Comparison of ENCODE assay signal across 8 cellular contexts in the genomic region with DNA sequence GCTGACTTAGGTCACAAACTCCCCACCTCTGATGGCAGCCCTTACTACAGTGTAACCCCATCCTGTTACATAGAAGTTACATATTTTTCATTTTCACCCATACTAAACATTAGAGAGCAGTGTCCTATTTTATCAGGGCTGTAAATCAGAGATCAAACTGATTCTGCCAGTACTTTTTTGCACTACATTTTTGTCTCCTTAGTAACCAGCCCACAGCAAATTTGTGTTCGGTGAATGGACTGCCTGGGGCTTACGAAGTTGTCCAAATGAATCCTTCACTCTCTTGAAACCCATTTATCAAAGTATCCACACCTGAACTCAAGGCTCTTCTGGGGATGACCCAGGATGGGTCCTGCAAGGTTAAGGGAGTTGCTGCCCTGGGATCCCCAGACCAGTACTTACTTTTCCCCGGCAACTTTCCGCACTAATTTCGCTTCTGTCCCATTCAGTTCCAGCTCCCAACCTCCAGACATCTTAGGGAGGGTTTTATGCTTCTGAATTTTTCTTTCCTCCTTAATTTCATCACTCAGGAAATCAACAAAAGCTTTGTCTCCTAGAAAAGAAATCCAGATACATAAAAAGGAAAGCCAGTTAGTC. TPM values are rescaled to one million over a fixed set of nuclear protein-coding genes. Genes with fewer than 3 reads are reported as not detected.
DNase-seq lines count a peak whose midpoint lies in the region; ATAC-seq and TF ChIP-seq lines count a peak whose summit lies in the region.

No MANE protein-coding gene starts in this region.

- no peaks in the 10 kb centered on the region for H3K9me3 ChIP-seq in thyroid gland

- DNase-seq in activated T-cell treated with anti-CD3 and anti-CD28 coated beads, Interleukin-2, amount 50 U/mL, for 4 hours = no peak
- DNase-seq in activated T-cell treated with anti-CD3 and anti-CD28 coated beads, Interleukin-2, amount 50 U/mL, for 48 hours = no peak
- DNase-seq in activated naive CD8-positive, alpha-beta T cell treated with anti-CD3 and anti-CD28 coated beads for 36 hours = no peak
- DNase-seq in immature natural killer cell (no peak), thyroid gland (no peak), germinal center (ENCODE audit: low spot score) (no peak), NCI-H1105 treated with DMSO at 0.1 percent for 48 hours (lab: John Stamatoyannopoulos, UW) (no peak)

- intact Hi-C loops in thyroid gland (cut with DNase I) = loop anchor here (10.0 kb wide), 1 partner anchor 153 kb away; a partner anchor contains a TSS

- no peaks in the 10 kb centered on the region for H3K9me3 Mint-ChIP-seq in activated T-cell treated with anti-CD3 and anti-CD28 coated beads, Interleukin-2, amount 50 U/mL, for 4 hours
- no peaks in the 10 kb centered on the region for H3K9me3 Mint-ChIP-seq in activated naive CD8-positive, alpha-beta T cell treated with anti-CD3 and anti-CD28 coated beads for 36 hours
- no peaks in the 10 kb centered on the region for H3K9me3 Mint-ChIP-seq in immature natural killer cell

- H3K4me3 Mint-ChIP-seq in activated T-cell treated with anti-CD3 and anti-CD28 coated beads, Interleukin-2, amount 50 U/mL, for 4 hours = peak overlapping the region; percentile 92
- peak overlapping the region; percentile 84 for H3K4me3 Mint-ChIP-seq in activated naive CD8-positive, alpha-beta T cell treated with anti-CD3 and anti-CD28 coated beads for 36 hours
- peak overlapping the region; percentile 80 to 93 (median 87) for H3K4me3 Mint-ChIP-seq in immature natural killer cell

- peaks cover 33% of the 10 kb centered on the region for H3K4me1 Mint-ChIP-seq in activated T-cell treated with anti-CD3 and anti-CD28 coated beads, Interleukin-2, amount 50 U/mL, for 4 hours (ENCODE audit: low read depth)
- peaks cover 35% of the 10 kb centered on the region for H3K4me1 Mint-ChIP-seq in activated naive CD8-positive, alpha-beta T cell treated with anti-CD3 and anti-CD28 coated beads for 36 hours
- H3K4me1 Mint-ChIP-seq in immature natural killer cell = peaks cover 31 to 37% of the 10 kb centered on the region in 2 donors

- H3K36me3 Mint-ChIP-seq in activated T-cell treated with anti-CD3 and anti-CD28 coated beads, Interleukin-2, amount 50 U/mL, for 4 hours (ENCODE audit: insufficient read depth) = peaks cover 46% of the 10 kb centered on the region
- H3K36me3 Mint-ChIP-seq in activated naive CD8-positive, alpha-beta T cell treated with anti-CD3 and anti-CD28 coated beads for 36 hours = peaks cover 47% of the 10 kb centered on the region
- H3K36me3 Mint-ChIP-seq in immature natural killer cell = peaks cover 0 to 14% (median 6%) of the 10 kb centered on the region in 3 donors

- peak overlapping the region in 2 of 3 donors; percentile 43 to 92 for H3K4me3 ChIP-seq in thyroid gland (replicated peaks in 1 of 3)

- H3K27ac ChIP-seq in thyroid gland = no peak overlapping the region

- no peaks in the 10 kb centered on the region for H3K27me3 Mint-ChIP-seq in activated T-cell treated with anti-CD3 and anti-CD28 coated beads, Interleukin-2, amount 50 U/mL, for 4 hours (ENCODE audit: low read depth)
- no peaks in the 10 kb centered on the region for H3K27me3 Mint-ChIP-seq in activated naive CD8-positive, alpha-beta T cell treated with anti-CD3 and anti-CD28 coated beads for 36 hours
- H3K27me3 Mint-ChIP-seq in immature natural killer cell (ENCODE audit: low read depth in 3 of 3) = peaks cover 0 to 4% (median 3%) of the 10 kb centered on the region in 3 donors

- WGBS in thyroid gland, 2 donors = 64 to 68% methylated on average over 5 of the region's 5 CpGs

- peaks cover 25 to 29% of the 10 kb centered on the region in 2 donors for H3K36me3 ChIP-seq in thyroid gland

- no peak for TF ChIP-seq POLR2A in thyroid gland (IDR thresholded peaks at IDR 0.05)

- H3K27ac Mint-ChIP-seq in activated naive CD8-positive, alpha-beta T cell treated with anti-CD3 and anti-CD28 coated beads for 36 hours = peak overlapping the region; percentile 81
- H3K27ac Mint-ChIP-seq in immature natural killer cell = peak overlapping the region; percentile 72 to 88 (median 82)

- H3K4me1 ChIP-seq in thyroid gland = peaks cover 10% of the 10 kb centered on the region in 2 donors

- no peak for ATAC-seq in activated T-cell treated with anti-CD3 and anti-CD28 coated beads, Interleukin-2, amount 50 U/mL, for 4 hours
- ATAC-seq in GM18867 (IDR thresholded peaks at IDR 0.05; ENCODE audit: unreplicated experiment) = no peak

- no peak for TF ChIP-seq CTCF in thyroid gland (IDR thresholded peaks at IDR 0.05)

- H3K27me3 ChIP-seq in thyroid gland = no peaks in the 10 kb centered on the region

RNA-seq across cellular contexts. Expression of a gene that starts 1.1 kb away (rescaled TPM):
- total RNA-seq in activated T-cell treated with anti-CD3 and anti-CD28 coated beads, Interleukin-2, amount 50 U/mL, for 4 hours = 100 to 1,000 TPM; 663 to 755 (median 712) TPM
- 100 to 1,000 TPM; 586 to 607 TPM for total RNA-seq in activated naive CD8-positive, alpha-beta T cell treated with anti-CD3 and anti-CD28 coated beads for 36 hours
- 100 to 1,000 TPM; 187 to 305 (median 226) TPM for polyA plus RNA-seq in immature natural killer cell
- 100 to 1,000 TPM in 3 of 4 donors, 10 to 100 TPM in 1; 75.4 to 143 (median 113) TPM for total RNA-seq in thyroid gland

RNA-seq across cellular contexts. Expression of a gene that starts 17.8 kb away (rescaled TPM):
- total RNA-seq in activated T-cell treated with anti-CD3 and anti-CD28 coated beads, Interleukin-2, amount 50 U/mL, for 4 hours = 10 to 100 TPM; 68.5 to 81.5 (median 76.2) TPM
- total RNA-seq in activated naive CD8-positive, alpha-beta T cell treated with anti-CD3 and anti-CD28 coated beads for 36 hours = 10 to 100 TPM; 58.3 to 59.4 TPM
- 10 to 100 TPM; 21.4 to 32.7 (median 22.5) TPM for polyA plus RNA-seq in immature natural killer cell
- 10 to 100 TPM; 33.9 to 67.1 (median 49.4) TPM for total RNA-seq in thyroid gland

RNA-seq across cellular contexts. Expression of a gene that starts 18.4 kb away (rescaled TPM):
- 100 to 1,000 TPM; 171 to 184 (median 180) TPM for total RNA-seq in activated T-cell treated with anti-CD3 and anti-CD28 coated beads, Interleukin-2, amount 50 U/mL, for 4 hours
- 100 to 1,000 TPM; 144 to 160 TPM for total RNA-seq in activated naive CD8-positive, alpha-beta T cell treated with anti-CD3 and anti-CD28 coated beads for 36 hours
- 10 to 100 TPM; 73.7 to 93.1 (median 77.7) TPM for polyA plus RNA-seq in immature natural killer cell
- 100 to 1,000 TPM in 3 of 4 donors, 10 to 100 TPM in 1; 84.8 to 158 (median 134) TPM for total RNA-seq in thyroid gland

RNA-seq across cellular contexts. Expression of a gene that starts 31.0 kb away (rescaled TPM):
- total RNA-seq in activated T-cell treated with anti-CD3 and anti-CD28 coated beads, Interleukin-2, amount 50 U/mL, for 4 hours = 10 to 100 TPM; 54.1 to 59.9 (median 58.0) TPM
- 10 to 100 TPM; 49.7 to 49.9 TPM for total RNA-seq in activated naive CD8-positive, alpha-beta T cell treated with anti-CD3 and anti-CD28 coated beads for 36 hours
- 1 to 10 TPM in 1 of 3 donors, under 1 TPM in 2; 0.15 to 1.4 (median 0.81) TPM for polyA plus RNA-seq in immature natural killer cell
- total RNA-seq in thyroid gland = 10 to 100 TPM in 2 of 4 donors, 1 to 10 TPM in 2; 9.2 to 11.2 (median 9.8) TPM

RNA-seq across cellular contexts. Expression of a gene that starts 48.2 kb away (rescaled TPM):
- 10 to 100 TPM; 77.3 to 90.3 (median 82.1) TPM for total RNA-seq in activated T-cell treated with anti-CD3 and anti-CD28 coated beads, Interleukin-2, amount 50 U/mL, for 4 hours
- total RNA-seq in activated naive CD8-positive, alpha-beta T cell treated with anti-CD3 and anti-CD28 coated beads for 36 hours = 10 to 100 TPM; 71.8 to 77.6 TPM
- polyA plus RNA-seq in immature natural killer cell = 100 to 1,000 TPM; 101 to 111 (median 108) TPM
- total RNA-seq in thyroid gland = 100 to 1,000 TPM in 1 of 4 donors, 10 to 100 TPM in 3; 29.6 to 107 (median 52.5) TPM

Comparison
In these comparisons a context has a peak if more than half of its experiments do, and no peak if none do; other contexts are left out.
1. RNA of a gene that starts 1.1 kb away (total RNA-seq): 663 to 755 TPM in activated T-cell treated with anti-CD3 and anti-CD28 coated beads, Interleukin-2, amount 50 U/mL, for 4 hours and 586 to 607 TPM in activated naive CD8-positive, alpha-beta T cell treated with anti-CD3 and anti-CD28 coated beads for 36 hours; 75.4 to 143 TPM in thyroid gland; every median in the first group is over 4 times any median in the second.
2. Peak in every context shown above with its lines, with median percentiles within 50 percentile points of each other: H3K4me3 Mint-ChIP-seq.